ENCODE assay signal across 29 cellular contexts in the genomic region with DNA sequence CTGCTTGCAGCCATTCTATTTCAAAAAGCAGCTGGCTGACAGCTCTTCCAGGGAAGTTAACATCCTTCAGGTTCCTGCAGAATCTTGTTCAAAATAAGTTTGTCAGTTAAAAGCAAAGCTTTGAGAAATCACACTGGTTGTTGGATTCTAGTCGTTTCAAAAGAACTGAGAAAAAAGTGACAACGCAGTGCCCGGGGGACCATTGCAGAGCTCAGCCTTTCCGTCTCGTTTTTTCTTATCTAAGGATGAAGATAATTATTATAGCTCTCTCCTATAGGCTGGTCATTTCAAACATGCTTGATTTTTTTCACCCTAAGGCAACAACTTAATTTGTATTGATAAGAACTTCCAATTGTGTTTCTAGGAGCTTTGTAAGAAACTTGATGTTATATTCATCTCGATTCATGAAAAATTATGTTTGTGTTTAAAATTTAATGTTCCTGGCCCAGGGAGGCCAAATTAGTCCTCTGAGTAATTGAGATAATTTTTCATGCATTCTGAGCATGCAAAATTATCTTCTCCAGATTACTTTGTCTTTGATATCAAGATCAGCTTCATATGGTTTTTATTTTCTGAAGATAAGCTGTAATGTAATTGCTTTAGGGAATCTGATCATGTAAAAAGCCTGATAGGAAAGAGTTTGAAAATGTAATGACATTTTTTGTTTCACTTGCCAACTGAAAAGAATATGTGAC. TPM values are rescaled to one million over a fixed set of nuclear protein-coding genes. Genes with fewer than 3 reads are reported as not detected.
DNase-seq lines count a peak whose midpoint lies in the region; FAIRE-seq and TF ChIP-seq lines count a peak whose summit lies in the region.
"Had no signal": no experiment of that assay in that cellular context is flagged by ENCODE, and none has a peak within 500 bp of the region (broad histone marks: within the 10 kb centered on the region; RNA-seq: fewer than 3 reads in every experiment).

No MANE protein-coding gene starts in this region.

- no peaks in the 10 kb centered on the region for H3F3A ChIP-seq in SK-N-SH (replicated peaks; ENCODE audit: insufficient read depth)

- CTCF ChIA-PET in SK-N-SH (lab: Yijun Ruan, JAX) = interaction anchor here (0.6 to 2.6 kb wide), 11 partner anchors 13 to 298 kb away, joined by 3 to 9 read pairs (median 3); a partner anchor contains a TSS

- intact Hi-C loops in thyroid gland (cut with DNase I) = no loop called here

- H4K8ac ChIP-seq in mesendoderm (ENCODE audit: low read depth, low read length) = no peak overlapping the region

- H3K4me1 ChIP-seq in SK-N-SH (ENCODE audit: control insufficient read depth in 1 of 2, insufficient read depth in 2 of 2, low read depth in 1 of 2, low read length in 1 of 2) (peaks cover 0 to 26% of the 10 kb centered on the region in 2 experiments; a peak in 2 of 4 replicates), mesendoderm (ENCODE audit: control insufficient read depth, low read depth, low read length) (peaks cover 5% of the 10 kb centered on the region), thyroid gland (no peaks in the 10 kb centered on the region)
- H3K4me1 ChIP-seq: BLaER1 had no signal

- H3K4me2 ChIP-seq in SK-N-SH (no peak overlapping the region), mesendoderm (ENCODE audit: low read length) (no peak overlapping the region)
- H3K4me2 ChIP-seq: BLaER1 had no signal

- H3K56ac ChIP-seq in mesendoderm (ENCODE audit: low read length) = no peak overlapping the region

- peak overlapping the region in 1 of 2 experiments; percentile 94; a peak in 2 of 4 replicates for H3K27ac ChIP-seq in SK-N-SH (ENCODE audit: low read depth in 2 of 2, low read length in 1 of 2)
- H3K27ac ChIP-seq in mesendoderm (ENCODE audit: low read depth, low read length) = no peak overlapping the region
- no peak overlapping the region for H3K27ac ChIP-seq in thyroid gland
- H3K27ac ChIP-seq: BLaER1 had no signal

- H3K79me2 ChIP-seq in SK-N-SH (ENCODE audit: insufficient read depth) (no peaks in the 10 kb centered on the region), mesendoderm (ENCODE audit: control insufficient read depth, insufficient read depth, low read length) (no peaks in the 10 kb centered on the region)

- no peak overlapping the region for H2AFZ ChIP-seq in SK-N-SH (ENCODE audit: low read depth)

- DNase-seq in SK-N-DZ (ENCODE audit: low spot score) (peak; percentile 34), SK-N-SH (peak; percentile 66), mesendoderm (peak; percentile 44), activated T-cell treated with anti-CD3 and anti-CD28 coated beads for 4 hours (no peak), thyroid gland (no peak), NCI-H2227 (lab: John Stamatoyannopoulos, UW; ENCODE audit: unreplicated experiment) (no peak), H54 (ENCODE audit: insufficient read length, low spot score) (no peak)
- DNase-seq: 8988T; ACHN; BE2C; C1 segment of cervical spinal cord; CD4-positive, alpha-beta memory T cell; CD4-positive, CD25-positive, alpha-beta regulatory T cell; CD8-positive, alpha-beta memory T cell; COR-L47; DMS 273 treated with DMSO at 0.1 percent for 48 hours; DMS153; DMS53; DMS79; DND-41; EL; GDM1 had no signal

- H3K23ac ChIP-seq in mesendoderm (ENCODE audit: low read length) = no peak overlapping the region

- no peak for TF ChIP-seq RAD21 in SK-N-SH (IDR thresholded peaks at IDR 0.05; ENCODE audit: low read length)

- TF ChIP-seq POLR2A in thyroid gland (IDR thresholded peaks at IDR 0.05) = no peak
- TF ChIP-seq POLR2A in H54 (IDR thresholded peaks at IDR 0.05; ENCODE audit: low read depth, low read length) = no peak

- peak overlapping the region; percentile 68 for H3K18ac ChIP-seq in mesendoderm (ENCODE audit: low read length)

- no peaks in the 10 kb centered on the region for H4K20me1 ChIP-seq in SK-N-SH (ENCODE audit: insufficient read depth)
- H4K20me1 ChIP-seq: BLaER1 had no signal

- H3K36me3 ChIP-seq in SK-N-SH (replicated peaks in 1 of 2; ENCODE audit: control insufficient read depth in 1 of 2, insufficient read depth in 2 of 2, low read length in 1 of 2) (peaks cover 0 to 10% of the 10 kb centered on the region in 2 experiments), mesendoderm (ENCODE audit: control insufficient read depth, insufficient read depth, low read length) (no peaks in the 10 kb centered on the region), thyroid gland (no peaks in the 10 kb centered on the region)
- H3K36me3 ChIP-seq: BLaER1 had no signal

- no peak overlapping the region for H2AK5ac ChIP-seq in mesendoderm (ENCODE audit: low read length)

- TF ChIP-seq EP300 in SK-N-SH (IDR thresholded peaks at IDR 0.05; ENCODE audit: borderline replicate concordance in 1 of 2, low read depth in 1 of 2, low read length in 1 of 2) = peak in 1 of 2 experiments; percentile 91; a peak in 2 of 4 replicates

- H3K4me3 ChIP-seq in SK-N-SH (ENCODE audit: low read depth in 2 of 2, low read length in 1 of 2) (no peak overlapping the region), mesendoderm (ENCODE audit: low read length) (no peak overlapping the region), thyroid gland (replicated peaks in 1 of 3) (no peak overlapping the region)
- H3K4me3 ChIP-seq: BLaER1, GM12878 had no signal

- H2BK120ac ChIP-seq in mesendoderm (ENCODE audit: low read depth, low read length) = no peak overlapping the region

- H3K27me3 ChIP-seq in SK-N-SH (ENCODE audit: insufficient read depth) (no peaks in the 10 kb centered on the region), mesendoderm (ENCODE audit: insufficient read depth, low read length, poor library complexity) (no peaks in the 10 kb centered on the region), thyroid gland (no peaks in the 10 kb centered on the region)
- H3K27me3 ChIP-seq: BE2C, BLaER1 had no signal

- no peaks in the 10 kb centered on the region for H3K9me3 ChIP-seq in SK-N-SH
- no peaks in the 10 kb centered on the region for H3K9me3 ChIP-seq in thyroid gland
- H3K9me3 ChIP-seq: BE2C, BLaER1 had no signal

- H3K9me2 ChIP-seq in SK-N-SH = no peaks in the 10 kb centered on the region

- H2BK15ac ChIP-seq in mesendoderm (replicated peaks; ENCODE audit: low read depth) = no peak overlapping the region

- no peak for FAIRE-seq in H54 (lab: Jason Lieb, UNC)
- FAIRE-seq: A204.1, GM12878, GM12892, GM18507 had no signal

- H2BK5ac ChIP-seq in mesendoderm (ENCODE audit: low read length) = no peak overlapping the region

- H3K4ac ChIP-seq in mesendoderm (ENCODE audit: low read depth, low read length) = no peak overlapping the region

- no peaks in the 10 kb centered on the region for H3K79me1 ChIP-seq in mesendoderm (ENCODE audit: low read length)

- no peak for TF ChIP-seq CTCF in SK-N-SH (IDR thresholded peaks at IDR 0.05)
- no peak for TF ChIP-seq CTCF in thyroid gland (IDR thresholded peaks at IDR 0.05)

- POLR2A ChIA-PET in SK-N-SH (lab: Yijun Ruan, JAX) = interaction anchor here (1.2 to 2.9 kb wide), 4 partner anchors 33 to 158 kb away, joined by 3 to 21 read pairs (median 6); a partner anchor contains a TSS

- no peak overlapping the region for H4K5ac ChIP-seq in mesendoderm (ENCODE audit: low read length)

- H3K9ac ChIP-seq in SK-N-SH = no peak overlapping the region
- no peak overlapping the region for H3K9ac ChIP-seq in mesendoderm (ENCODE audit: low read length)
- H3K9ac ChIP-seq: BLaER1 had no signal

- WGBS in SK-N-SH (ENCODE audit: low lambda C conversion rate) = 39% methylated on average over 6 of the region's 6 CpGs
- no CpG with 5 or more reads among the region's 6 CpGs for WGBS in mesendoderm (ENCODE audit: extremely low coverage, insufficient coverage, low lambda C conversion rate)
- 71 to 74% methylated on average over 6 of the region's 6 CpGs for WGBS in thyroid gland, 2 donors

TF ChIP-seq in SK-N-SH, 30 proteins besides CTCF, POLR2A, EP300 and RAD21:
- TF ChIP-seq POLR2AphosphoS5 (IDR thresholded peaks at IDR 0.05; ENCODE audit: low read depth, low read length) (peak; percentile 18; the same call in 1 of the 2 replicates), NFIC (IDR thresholded peaks at IDR 0.05; ENCODE audit: borderline replicate concordance) (0 out of 2 replicates have a peak, but pooled peaks have one; percentile 9), TCF12 (IDR thresholded peaks at IDR 0.05) (peak; percentile 52), TEAD4 (IDR thresholded peaks at IDR 0.05; ENCODE audit: borderline replicate concordance, insufficient read depth) (peak; percentile 58; the same call in 1 of the 2 replicates), JUND (IDR thresholded peaks at IDR 0.05) (0 out of 2 replicates have a peak, but pooled peaks have one; percentile 18), FOXJ3 (CRISPR knock-in tag; IDR thresholded peaks at IDR 0.05) (no peak), FOSL2 (IDR thresholded peaks at IDR 0.05; ENCODE audit: borderline replicate concordance, low read depth) (0 out of 2 replicates have a peak, but pooled peaks have one; percentile 5), GATA2 (CRISPR knock-in tag; IDR thresholded peaks at IDR 0.05) (peak; percentile 97), CHD2 (IDR thresholded peaks at IDR 0.05; ENCODE audit: low read length, partially characterized antibody) (peak; percentile 38), MXI1 (IDR thresholded peaks at IDR 0.05; ENCODE audit: low read depth, low read length) (0 out of 2 replicates have a peak, but pooled peaks have one; percentile 40)
- TF ChIP-seq, protein P1, sequence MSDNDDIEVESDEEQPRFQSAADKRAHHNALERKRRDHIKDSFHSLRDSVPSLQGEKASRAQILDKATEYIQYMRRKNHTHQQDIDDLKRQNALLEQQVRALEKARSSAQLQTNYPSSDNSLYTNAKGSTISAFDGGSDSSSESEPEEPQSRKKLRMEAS (IDR thresholded peaks at IDR 0.05; ENCODE audit: low read depth) = no peak
- TF ChIP-seq, protein P2, sequence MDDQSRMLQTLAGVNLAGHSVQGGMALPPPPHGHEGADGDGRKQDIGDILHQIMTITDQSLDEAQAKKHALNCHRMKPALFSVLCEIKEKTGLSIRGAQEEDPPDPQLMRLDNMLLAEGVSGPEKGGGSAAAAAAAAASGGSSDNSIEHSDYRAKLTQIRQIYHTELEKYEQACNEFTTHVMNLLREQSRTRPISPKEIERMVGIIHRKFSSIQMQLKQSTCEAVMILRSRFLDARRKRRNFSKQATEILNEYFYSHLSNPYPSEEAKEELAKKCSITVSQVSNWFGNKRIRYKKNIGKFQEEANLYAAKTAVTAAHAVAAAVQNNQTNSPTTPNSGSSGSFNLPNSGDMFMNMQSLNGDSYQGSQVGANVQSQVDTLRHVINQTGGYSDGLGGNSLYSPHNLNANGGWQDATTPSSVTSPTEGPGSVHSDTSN (IDR thresholded peaks at IDR 0.05) = no peak

RNA-seq across cellular contexts. Expression of a gene that starts 58.4 kb away (rescaled TPM):
- 40.0 and 41.1 TPM in 2 replicates for polyA plus RNA-seq in SK-N-DZ (2014; cell fraction: cytosol; rRNA removed)
- polyA plus RNA-seq in SK-N-DZ (2014; cell fraction: nucleus; rRNA removed) = 51.1 and 70.7 TPM in 2 replicates
- polyA plus RNA-seq in SK-N-SH (2012; rRNA removed) = 42.4 and 46.0 TPM in 2 replicates
- 46.0 and 48.8 TPM in 2 replicates for polyA plus RNA-seq in SK-N-SH (2012; cell fraction: cytosol; rRNA removed)
- 89.1 and 142 TPM in 2 replicates for polyA plus RNA-seq in SK-N-SH (2012; cell fraction: nucleus; rRNA removed)
- 0.22 TPM for polyA plus RNA-seq in mesendoderm (2013, experiment 1 of 2)
- 0.20 TPM for polyA plus RNA-seq in mesendoderm (2013, experiment 2 of 2)
- 1 to 10 TPM in 1 of 4 donors, under 1 TPM in 2, not detected in 1; 0.54 to 1.1 (median 0.67) TPM for total RNA-seq in thyroid gland
- total RNA-seq: CD4-positive, alpha-beta memory T cell; CD4-positive, CD25-positive, alpha-beta regulatory T cell; G401; GM12878 had no signal
- polyA plus RNA-seq: CD14-positive monocyte; CD4-positive, CD25-positive, alpha-beta regulatory T cell; CD8-positive, alpha-beta memory T cell; GM12878 had no signal

Comparison
In these comparisons a context has a peak if more than half of its experiments do, and no peak if none do; other contexts are left out.
1. DNase-seq: peak in SK-N-DZ (single experiment), SK-N-SH (single experiment) and mesendoderm (single experiment); none in activated T-cell treated with anti-CD3 and anti-CD28 coated beads for 4 hours (single experiment), thyroid gland (0 of 2), NCI-H2227 (single experiment) and H54 (single experiment).